Comparison of ENCODE assay signal across 29 cellular contexts in the genomic region with DNA sequence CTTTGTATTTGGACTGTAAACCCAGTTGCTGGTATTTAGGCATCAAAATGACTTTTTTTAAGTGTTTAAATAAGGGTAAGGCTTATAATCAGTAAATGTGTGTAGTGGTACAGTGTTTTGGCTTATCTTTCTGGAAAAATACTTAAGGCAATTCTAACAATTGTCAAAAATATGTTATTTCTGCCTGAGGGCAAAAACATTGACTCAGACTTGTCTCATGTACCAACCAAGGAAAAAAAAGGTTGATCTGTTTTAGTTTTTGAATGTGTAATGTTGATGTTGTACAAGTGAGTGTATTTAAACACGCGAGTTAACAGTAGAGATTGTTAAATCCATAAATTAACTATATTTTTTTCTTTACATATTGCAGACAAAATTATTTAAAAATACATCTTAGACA.
"Had no signal": no experiment of that assay in that cellular context is flagged by ENCODE, and none has a peak within 500 bp of the region (broad histone marks: within the 10 kb centered on the region; RNA-seq: fewer than 3 reads in every experiment).

No MANE protein-coding gene starts in this region.

- H3K27ac ChIP-seq: Peyer's patch had no signal

- H3K36me3 Mint-ChIP-seq: activated naive CD4-positive, alpha-beta T cell treated with anti-CD3 and anti-CD28 coated beads, Interleukin-2, amount 10 ng/mL, durations not matched to agents 7 days and 5 days; activated naive CD8-positive, alpha-beta T cell had no signal

- H3K4me3 Mint-ChIP-seq: activated CD4-positive, alpha-beta T cell treated with anti-CD3 and anti-CD28 coated beads for 36 hours; activated CD4-positive, alpha-beta T cell treated with anti-CD3 and anti-CD28 coated beads, Interleukin-2, amount 10 ng/mL, durations not matched to agents 7 days and 5 days; activated CD8-positive, alpha-beta T cell treated with anti-CD3 and anti-CD28 coated beads, Interleukin-2, amount 10 ng/mL, durations not matched to agents 7 days and 5 days; activated naive CD4-positive, alpha-beta T cell treated with anti-CD3 and anti-CD28 coated beads, Interleukin-2, amount 10 ng/mL, durations not matched to agents 7 days and 5 days; activated naive CD8-positive, alpha-beta T cell; activated naive CD8-positive, alpha-beta T cell treated with anti-CD3 and anti-CD28 coated beads, Interleukin-2, amount 50 U/mL, for 24 hours; activated T-cell treated with anti-CD3 and anti-CD28 coated beads, Interleukin-2, amount 50 U/mL, for 24 hours; WTC11 had no signal

- DNase-seq: activated CD4-positive, alpha-beta T cell treated with anti-CD3 and anti-CD28 coated beads for 36 hours; activated CD4-positive, alpha-beta T cell treated with anti-CD3 and anti-CD28 coated beads, Interleukin-2, amount 10 ng/mL, durations not matched to agents 7 days and 5 days; activated CD4-positive, alpha-beta T cell treated with anti-CD3 and anti-CD28 coated beads, Interleukin-2, amount 50 U/mL, for 48 hours; activated CD8-positive, alpha-beta T cell treated with anti-CD3 and anti-CD28 coated beads, Interleukin-2, amount 10 ng/mL, durations not matched to agents 7 days and 5 days; activated naive CD4-positive, alpha-beta T cell treated with anti-CD3 and anti-CD28 coated beads, Interleukin-2, amount 10 ng/mL, durations not matched to agents 7 days and 5 days; activated naive CD8-positive, alpha-beta T cell treated with anti-CD3 and anti-CD28 coated beads, Interleukin-2, amount 50 U/mL, for 24 hours; activated T-cell treated with anti-CD3 and anti-CD28 coated beads, Interleukin-2, amount 50 U/mL, for 24 hours; amniotic stem cell; aorta; Kasumi-1; KG1; MM.1S; MV-4-11; NCI-H1092; NCI-H1436 treated with DMSO at 0.1 percent for 48 hours; NCI-H1694 treated with DMSO at 0.1 percent for 48 hours; NCI-H2029; NCI-H345; NCI-H524 treated with DMSO at 0.1 percent for 48 hours; Peyer's patch; RPMI8226; SHP77 treated with DMSO at 0.1 percent for 48 hours; SW 1271; T-helper 1 cell; T1000 had no signal

- H3K4me1 Mint-ChIP-seq: activated CD4-positive, alpha-beta T cell treated with anti-CD3 and anti-CD28 coated beads for 36 hours; activated CD4-positive, alpha-beta T cell treated with anti-CD3 and anti-CD28 coated beads, Interleukin-2, amount 10 ng/mL, durations not matched to agents 7 days and 5 days; activated naive CD4-positive, alpha-beta T cell treated with anti-CD3 and anti-CD28 coated beads, Interleukin-2, amount 10 ng/mL, durations not matched to agents 7 days and 5 days; activated naive CD8-positive, alpha-beta T cell treated with anti-CD3 and anti-CD28 coated beads, Interleukin-2, amount 50 U/mL, for 24 hours; WTC11 had no signal

- H3K27me3 Mint-ChIP-seq: activated CD4-positive, alpha-beta T cell treated with anti-CD3 and anti-CD28 coated beads for 36 hours; activated CD4-positive, alpha-beta T cell treated with anti-CD3 and anti-CD28 coated beads, Interleukin-2, amount 10 ng/mL, durations not matched to agents 7 days and 5 days; activated naive CD4-positive, alpha-beta T cell treated with anti-CD3 and anti-CD28 coated beads, Interleukin-2, amount 10 ng/mL, durations not matched to agents 7 days and 5 days; activated naive CD8-positive, alpha-beta T cell; activated naive CD8-positive, alpha-beta T cell treated with anti-CD3 and anti-CD28 coated beads, Interleukin-2, amount 50 U/mL, for 24 hours; activated T-cell treated with anti-CD3 and anti-CD28 coated beads, Interleukin-2, amount 50 U/mL, for 24 hours had no signal

- H3K27ac Mint-ChIP-seq: activated CD4-positive, alpha-beta T cell treated with anti-CD3 and anti-CD28 coated beads for 36 hours; activated CD4-positive, alpha-beta T cell treated with anti-CD3 and anti-CD28 coated beads, Interleukin-2, amount 10 ng/mL, durations not matched to agents 7 days and 5 days; activated CD8-positive, alpha-beta T cell treated with anti-CD3 and anti-CD28 coated beads, Interleukin-2, amount 10 ng/mL, durations not matched to agents 7 days and 5 days; activated naive CD4-positive, alpha-beta T cell treated with anti-CD3 and anti-CD28 coated beads, Interleukin-2, amount 10 ng/mL, durations not matched to agents 7 days and 5 days; activated naive CD8-positive, alpha-beta T cell; activated naive CD8-positive, alpha-beta T cell treated with anti-CD3 and anti-CD28 coated beads, Interleukin-2, amount 50 U/mL, for 24 hours; activated T-cell treated with anti-CD3 and anti-CD28 coated beads, Interleukin-2, amount 50 U/mL, for 24 hours; WTC11 had no signal

- H3K4me3 ChIP-seq: Peyer's patch had no signal

- H3K4me1 ChIP-seq: Peyer's patch had no signal

- H3K9me3 ChIP-seq: Peyer's patch had no signal

- ATAC-seq: activated CD4-positive, alpha-beta T cell treated with anti-CD3 and anti-CD28 coated beads for 36 hours; activated CD4-positive, CD25-positive, alpha-beta regulatory T cell treated with anti-CD3 and anti-CD28 coated beads, Interleukin-2, amount 50 U/mL, for 24 hours; activated CD8-positive, alpha-beta T cell treated with anti-CD3 and anti-CD28 coated beads, Interleukin-2, amount 10 ng/mL, durations not matched to agents 7 days and 5 days; activated naive CD8-positive, alpha-beta T cell treated with anti-CD3 and anti-CD28 coated beads, Interleukin-2, amount 50 U/mL, for 24 hours; WTC11 had no signal

- H3K27me3 ChIP-seq: Peyer's patch had no signal

- H3K36me3 ChIP-seq: Peyer's patch had no signal

- FAIRE-seq: TTC549 had no signal
